17 cellular contexts compared by ENCODE assay signal in genomic region chr2:237403024-237403882, GRCh38. TPM values are rescaled to one million over a fixed set of nuclear protein-coding genes. Genes with fewer than 3 reads are reported as not detected.
DNase-seq lines count a peak whose midpoint lies in the region; ATAC-seq, FAIRE-seq and TF ChIP-seq lines count a peak whose summit lies in the region.
"Had no signal": no experiment of that assay in that cellular context is flagged by ENCODE, and none has a peak within 500 bp of the region (broad histone marks: within the 10 kb centered on the region; RNA-seq: fewer than 3 reads in every experiment).

No MANE protein-coding gene starts in this region.

- H3K9me3 ChIP-seq in right cardiac atrium (ENCODE audit: control insufficient read depth, low read length) (no peaks in the 10 kb centered on the region), stomach smooth muscle (ENCODE audit: control insufficient read depth in 2 of 2, low read length in 2 of 2) (no peaks in the 10 kb centered on the region), kidney (ENCODE audit: control insufficient read depth in 1 of 2, low read length in 2 of 2) (no peaks in the 10 kb centered on the region)
- H3K9me3 ChIP-seq: BLaER1, lower lobe of right lung, Peyer's patch had no signal

- no peak overlapping the region for H3K4me3 ChIP-seq in choroid plexus epithelial cell (ENCODE audit: low read depth, low read length)
- H3K4me3 ChIP-seq in right cardiac atrium (ENCODE audit: low read length) = no peak overlapping the region
- H3K4me3 ChIP-seq in stomach smooth muscle (ENCODE audit: low read length in 2 of 2) = peak overlapping the region in 1 of 2 donors; percentile 40
- no peak overlapping the region for H3K4me3 ChIP-seq in kidney (ENCODE audit: low read length in 2 of 2)
- H3K4me3 ChIP-seq: BLaER1, lower lobe of right lung, Peyer's patch had no signal

- peak; percentile 24 to 57 for ATAC-seq in right cardiac atrium
- ATAC-seq in HG03442 (IDR thresholded peaks at IDR 0.05; ENCODE audit: unreplicated experiment) = no peak
- no peak for ATAC-seq in GM21447 (IDR thresholded peaks at IDR 0.05; ENCODE audit: unreplicated experiment)
- ATAC-seq: stimulated activated naive CD8-positive, alpha-beta T cell treated with anti-CD3 and anti-CD28 coated beads, Interleukin-15, amount 100 ng/mL, for 72 hours had no signal

- DNase-seq in HCEC 1CT (peak; percentile 39), choroid plexus epithelial cell (ENCODE audit: low read depth) (peak; percentile 88), right cardiac atrium (no peak), kidney (no peak), NCI-H345 (lab: John Stamatoyannopoulos, UW) (no peak)
- DNase-seq: activated B cell treated with CpG ODN at 0.5 μM for 24 hours; activated naive CD4-positive, alpha-beta T cell; lower lobe of right lung; NCI-H2029 treated with DMSO at 0.1 percent for 48 hours; NCI-H526 treated with DMSO at 0.1 percent for 48 hours; small intestine; stimulated activated naive CD8-positive, alpha-beta T cell treated with anti-CD3 and anti-CD28 coated beads, Interleukin-15, amount 100 ng/mL, for 72 hours had no signal

- H3K4me1 ChIP-seq in right cardiac atrium (ENCODE audit: control insufficient read depth, insufficient read depth, low read length) (peaks cover 2% of the 10 kb centered on the region), stomach smooth muscle (ENCODE audit: control insufficient read depth, insufficient read depth, low read length) (peaks cover 73% of the 10 kb centered on the region), kidney (ENCODE audit: control insufficient read depth in 1 of 2, insufficient read depth in 1 of 2, low read depth in 1 of 2, low read length in 2 of 2) (peaks cover 0 to 6% of the 10 kb centered on the region in 2 donors)
- H3K4me1 ChIP-seq: BLaER1, lower lobe of right lung had no signal

- TF ChIP-seq CTCF in choroid plexus epithelial cell (conservative IDR thresholded peaks at IDR 0.05; ENCODE audit: low read depth, low read length) = no peak
- TF ChIP-seq CTCF in kidney (IDR thresholded peaks at IDR 0.05; ENCODE audit: borderline replicate concordance, extremely low read depth, insufficient read depth) = no peak

- no peaks in the 10 kb centered on the region for H3K27me3 ChIP-seq in right cardiac atrium (ENCODE audit: control insufficient read depth, insufficient read depth)
- H3K27me3 ChIP-seq in stomach smooth muscle (ENCODE audit: control insufficient read depth in 1 of 2, insufficient read depth in 2 of 2, low read length in 2 of 2) = no peaks in the 10 kb centered on the region
- H3K27me3 ChIP-seq: BLaER1, Peyer's patch had no signal

- H3K9ac ChIP-seq in stomach smooth muscle (ENCODE audit: low read length in 2 of 2) (no peak overlapping the region), kidney (ENCODE audit: low read length in 2 of 2) (no peak overlapping the region)
- H3K9ac ChIP-seq: BLaER1 had no signal

- WGBS in right cardiac atrium = 55% methylated on average over 11 of the region's 11 CpGs

- H3K27ac ChIP-seq in right cardiac atrium (ENCODE audit: low read length) (peak overlapping the region; percentile 7), stomach smooth muscle (ENCODE audit: low read length) (peak overlapping the region; percentile 55), kidney (ENCODE audit: low read depth in 2 of 2, low read length in 2 of 2) (no peak overlapping the region)
- H3K27ac ChIP-seq: BLaER1, lower lobe of right lung had no signal

- FAIRE-seq in kidney (lab: Jason Lieb, UNC) = no peak
- FAIRE-seq: small intestine had no signal

- peaks cover 0 to 7% of the 10 kb centered on the region in 2 donors for H3K36me3 ChIP-seq in stomach smooth muscle (ENCODE audit: control insufficient read depth in 2 of 2, insufficient read depth in 2 of 2, low read length in 2 of 2)
- no peaks in the 10 kb centered on the region for H3K36me3 ChIP-seq in kidney (ENCODE audit: control insufficient read depth in 1 of 2, insufficient read depth in 2 of 2, low read length in 2 of 2)
- H3K36me3 ChIP-seq: BLaER1, lower lobe of right lung, Peyer's patch had no signal

- intact Hi-C loops in right cardiac atrium (cut with DNase I) (loop anchor here in 1 of 4 donors (10.0 kb wide), 1 partner anchor 58 kb away; no protein-coding TSS in a partner anchor), kidney (cut with DNase I) (no loop called here)

RNA-seq across cellular contexts. Expression of gene COL6A3, which starts 10.7 kb away (rescaled TPM):
- total RNA-seq in right cardiac atrium (100 to 1,000 TPM in 3 of 4 donors, 10 to 100 TPM in 1; 54.4 to 191 (median 139) TPM), kidney (59.5 TPM)
- polyA plus RNA-seq in right cardiac atrium (33.2 TPM), kidney (ENCODE audit: insufficient read depth, low read depth, low replicate concordance) (3.8 TPM)

Comparison
In these comparisons a context has a peak if more than half of its experiments do, and no peak if none do; other contexts are left out.
1. DNase-seq: peak in HCEC 1CT (single experiment) and choroid plexus epithelial cell (single experiment); none in right cardiac atrium (0 of 3), kidney (single experiment) and NCI-H345 (single experiment).
2. ATAC-seq: peak in right cardiac atrium (2 of 2); none in HG03442 (single experiment) and GM21447 (single experiment).
3. H3K27ac ChIP-seq: peak in right cardiac atrium (single experiment) and stomach smooth muscle (single experiment); none in kidney (0 of 2).